In genomic region chr2:1771626-1772280, GRCh38 we compare ENCODE assay signal across 17 cellular contexts.
"Had no signal": no experiment of that assay in that cellular context is flagged by ENCODE, and none has a peak within 500 bp of the region (broad histone marks: within the 10 kb centered on the region; RNA-seq: fewer than 3 reads in every experiment).

No MANE protein-coding gene starts in this region.

- H3K9me3 Mint-ChIP-seq: activated CD4-positive, alpha-beta T cell treated with anti-CD3 and anti-CD28 coated beads, Interleukin-2, amount 10 ng/mL, durations not matched to agents 7 days and 5 days; activated naive CD8-positive, alpha-beta T cell treated with anti-CD3 and anti-CD28 coated beads, Interleukin-2, amount 50 U/mL, for 24 hours; activated T-helper 1 cell treated with anti-CD3 and anti-CD28 coated beads, Interleukin-12 subunit alpha, Interleukin-12 subunit beta, Interleukin-2, Interleukin-4 antibody, amounts not matched to agents 30 ng/mL and 10 ng/mL and 1 ng/mL, durations not matched to agents 14 hours and 24 hours and 36 hours had no signal

- H3K9me3 ChIP-seq: gastrocnemius medialis, heart left ventricle, mucosa of descending colon, neutrophil, testis, vagina had no signal

- H3K27ac Mint-ChIP-seq: activated CD4-positive, alpha-beta T cell treated with anti-CD3 and anti-CD28 coated beads, Interleukin-2, amount 10 ng/mL, durations not matched to agents 7 days and 5 days; activated naive CD8-positive, alpha-beta T cell treated with anti-CD3 and anti-CD28 coated beads, Interleukin-2, amount 50 U/mL, for 24 hours; activated T-helper 1 cell treated with anti-CD3 and anti-CD28 coated beads, Interleukin-12 subunit alpha, Interleukin-12 subunit beta, Interleukin-2, Interleukin-4 antibody, amounts not matched to agents 30 ng/mL and 10 ng/mL and 1 ng/mL, durations not matched to agents 14 hours and 24 hours and 36 hours; naive thymus-derived CD4-positive, alpha-beta T cell had no signal

- DNase-seq: activated CD4-positive, alpha-beta T cell treated with anti-CD3 and anti-CD28 coated beads, Interleukin-2, amount 10 ng/mL, durations not matched to agents 7 days and 5 days; activated CD4-positive, CD25-positive, alpha-beta regulatory T cell; activated naive CD4-positive, alpha-beta T cell treated with Interleukin-2 at 50 U/mL for 16 hours; activated naive CD8-positive, alpha-beta T cell treated with anti-CD3 and anti-CD28 coated beads, Interleukin-2, amount 50 U/mL, for 24 hours; erythroblast; gastrocnemius medialis; heart left ventricle; mucosa of descending colon; naive thymus-derived CD4-positive, alpha-beta T cell; retina; stimulated activated CD4-positive, alpha-beta T cell treated with anti-CD3 and anti-CD28 coated beads, Interleukin-2, amount 100 ng/mL, for 48 hours; stimulated activated naive CD4-positive, alpha-beta T cell treated with Interleukin-2 at 50 U/mL for 16 hours; testis had no signal

- H3K36me3 Mint-ChIP-seq: naive thymus-derived CD4-positive, alpha-beta T cell had no signal

- H3K4me1 ChIP-seq: gastrocnemius medialis, heart left ventricle, testis, vagina had no signal

- H3K4me1 Mint-ChIP-seq: activated CD4-positive, alpha-beta T cell treated with anti-CD3 and anti-CD28 coated beads, Interleukin-2, amount 10 ng/mL, durations not matched to agents 7 days and 5 days; activated naive CD8-positive, alpha-beta T cell treated with anti-CD3 and anti-CD28 coated beads, Interleukin-2, amount 50 U/mL, for 24 hours had no signal

- H3K27ac ChIP-seq: dorsolateral prefrontal cortex, gastrocnemius medialis, heart left ventricle, neutrophil, testis, vagina had no signal

- H3K27me3 Mint-ChIP-seq: activated CD4-positive, alpha-beta T cell treated with anti-CD3 and anti-CD28 coated beads, Interleukin-2, amount 10 ng/mL, durations not matched to agents 7 days and 5 days had no signal

- ATAC-seq: activated naive CD8-positive, alpha-beta T cell treated with anti-CD3 and anti-CD28 coated beads, Interleukin-2, amount 50 U/mL, for 24 hours; gastrocnemius medialis; heart left ventricle; mucosa of descending colon; naive thymus-derived CD4-positive, alpha-beta T cell had no signal

- H3K27me3 ChIP-seq: dorsolateral prefrontal cortex, gastrocnemius medialis, neutrophil, testis, vagina had no signal

- H3K36me3 ChIP-seq: gastrocnemius medialis, heart left ventricle, neutrophil, vagina had no signal

- H3K4me3 ChIP-seq: dorsolateral prefrontal cortex, gastrocnemius medialis, heart left ventricle, mucosa of descending colon, testis, vagina had no signal

- H3K4me3 Mint-ChIP-seq: activated CD4-positive, alpha-beta T cell treated with anti-CD3 and anti-CD28 coated beads, Interleukin-2, amount 10 ng/mL, durations not matched to agents 7 days and 5 days; activated naive CD8-positive, alpha-beta T cell treated with anti-CD3 and anti-CD28 coated beads, Interleukin-2, amount 50 U/mL, for 24 hours; activated T-helper 1 cell treated with anti-CD3 and anti-CD28 coated beads, Interleukin-12 subunit alpha, Interleukin-12 subunit beta, Interleukin-2, Interleukin-4 antibody, amounts not matched to agents 30 ng/mL and 10 ng/mL and 1 ng/mL, durations not matched to agents 14 hours and 24 hours and 36 hours; naive thymus-derived CD4-positive, alpha-beta T cell had no signal
